Comparison of ENCODE assay signal across 17 cellular contexts in the genomic region with DNA sequence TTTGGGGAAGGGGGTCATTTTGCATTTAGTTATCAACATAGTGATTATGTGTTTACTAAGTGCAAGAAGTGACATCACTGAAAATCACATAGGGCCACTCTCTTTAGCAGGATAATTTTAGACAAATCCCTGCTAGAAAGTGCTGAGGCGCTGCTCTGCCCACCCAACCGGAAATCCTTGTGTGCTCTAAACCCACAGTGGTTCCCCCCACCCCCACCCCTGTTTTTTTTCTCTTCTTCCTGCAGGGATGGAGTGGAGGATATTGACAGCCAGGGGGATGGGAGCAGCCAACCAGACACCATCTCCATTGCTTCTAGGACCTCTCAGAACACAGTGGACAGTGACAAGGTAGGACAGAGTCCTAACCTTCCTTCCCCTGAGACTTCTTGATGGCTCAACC.
DNase-seq lines count a peak whose midpoint lies in the region; ATAC-seq, FAIRE-seq and TF ChIP-seq lines count a peak whose summit lies in the region.
"Had no signal": no experiment of that assay in that cellular context is flagged by ENCODE, and none has a peak within 500 bp of the region (broad histone marks: within the 10 kb centered on the region; RNA-seq: fewer than 3 reads in every experiment).

No MANE protein-coding gene starts in this region.

- FAIRE-seq in D721Med (lab: Jason Lieb, UNC) = no peak
- FAIRE-seq: GM18507 had no signal

- H3K79me2 ChIP-seq in mammary epithelial cell (ENCODE audit: insufficient read depth, low read length) = no peaks in the 10 kb centered on the region

- no peak overlapping the region for H3K4me3 Mint-ChIP-seq in MCF 10A (ENCODE audit: unreplicated experiment)
- H3K4me3 Mint-ChIP-seq: CD4-positive, alpha-beta memory T cell; H9 had no signal

- BruUV-seq in mammary epithelial cell (replicated peaks; lab: Mats Ljungman, UMichigan) (no TSS peak), MCF 10A (replicated peaks; lab: Mats Ljungman, UMichigan) (no TSS peak)

- no peak overlapping the region for H3K27ac Mint-ChIP-seq in MCF 10A (ENCODE audit: low read depth, unreplicated experiment)
- H3K27ac Mint-ChIP-seq: CD4-positive, alpha-beta memory T cell; H9 had no signal

- H3K27me3 ChIP-seq in mammary epithelial cell (ENCODE audit: insufficient read depth, low read length) (no peaks in the 10 kb centered on the region), psoas muscle (ENCODE audit: insufficient read depth in 3 of 3, low read length in 2 of 3) (no peaks in the 10 kb centered on the region)

- H3K4me1 Mint-ChIP-seq in MCF 10A (ENCODE audit: insufficient read depth, unreplicated experiment) = peaks cover 5% of the 10 kb centered on the region

- intact Hi-C loops in mammary epithelial cell (cut with micrococcal nuclease) (no loop called here), MCF 10A (cut with micrococcal nuclease) (loop anchor here (10.0 kb wide), 1 partner anchor 189 kb away; no protein-coding TSS in a partner anchor), psoas muscle (cut with DNase I) (no loop called here)

- no peaks in the 10 kb centered on the region for H3K9me3 Mint-ChIP-seq in MCF 10A (ENCODE audit: unreplicated experiment)
- H3K9me3 Mint-ChIP-seq: CD4-positive, alpha-beta memory T cell; H9 had no signal

- dilution Hi-C loops in mammary epithelial cell (cut with HindIII; ENCODE audit: low sequenced_read_pairs) = no loop called here

- H3K27ac ChIP-seq in mammary epithelial cell (ENCODE audit: insufficient read depth, low read depth, low read length) (no peak overlapping the region), psoas muscle (no peak overlapping the region)
- H3K27ac ChIP-seq: C4-2B, HL-60 had no signal

- ATAC-seq in psoas muscle (no peak), GM21529 (IDR thresholded peaks at IDR 0.05; ENCODE audit: unreplicated experiment) (no peak)

- H3K36me3 Mint-ChIP-seq in MCF 10A (ENCODE audit: insufficient read depth, unreplicated experiment) = no peaks in the 10 kb centered on the region
- H3K36me3 Mint-ChIP-seq: CD4-positive, alpha-beta memory T cell had no signal

- H3K4me3 ChIP-seq in mammary epithelial cell (replicated peaks in 1 of 3; ENCODE audit: insufficient read depth in 1 of 3, low read depth in 2 of 3, low read length in 3 of 3) (no peak overlapping the region), psoas muscle (no peak overlapping the region)
- no peak overlapping the region for H3K4me3 ChIP-seq in Jurkat, Clone E6-1 (ENCODE audit: low read length)

- H3K4me1 ChIP-seq in mammary epithelial cell (ENCODE audit: insufficient read depth, low read length) = peaks cover 10% of the 10 kb centered on the region
- H3K4me1 ChIP-seq in psoas muscle = no peaks in the 10 kb centered on the region

- no peaks in the 10 kb centered on the region for H4K20me1 ChIP-seq in mammary epithelial cell (ENCODE audit: insufficient read depth, low read length)

- H3K27me3 Mint-ChIP-seq in MCF 10A (ENCODE audit: insufficient read depth, unreplicated experiment) = peaks cover 47% of the 10 kb centered on the region

- POLR2A ChIA-PET in MCF 10A (lab: Yijun Ruan, JAX) = no interaction called here

- no peaks in the 10 kb centered on the region for H3K9me3 ChIP-seq in mammary epithelial cell (replicated peaks; ENCODE audit: insufficient read depth, low read length)
- no peaks in the 10 kb centered on the region for H3K9me3 ChIP-seq in psoas muscle

- no peak overlapping the region for H3K9ac ChIP-seq in mammary epithelial cell (ENCODE audit: insufficient read depth, low read length)

- no peaks in the 10 kb centered on the region for H3K36me3 ChIP-seq in mammary epithelial cell (ENCODE audit: insufficient read depth, low read length)
- peaks cover 0 to 6% of the 10 kb centered on the region in 2 donors for H3K36me3 ChIP-seq in psoas muscle (ENCODE audit: insufficient read depth in 1 of 2, low read depth in 1 of 2)

- no CpG with 5 or more reads among the region's 2 CpGs for WGBS in mammary epithelial cell (ENCODE audit: low coverage, missing lambda C conversion rate)
- 65 to 77% (median 74%) methylated on average over 2 of the region's 2 CpGs for WGBS in psoas muscle, 3 donors

- TF ChIP-seq CTCF in mammary epithelial cell (conservative IDR thresholded peaks at IDR 0.05 in 1 of 2, IDR thresholded peaks at IDR 0.05 in 1 of 2; ENCODE audit: extremely low read depth in 1 of 2, insufficient read depth in 1 of 2, low read depth in 1 of 2, low read length in 2 of 2) = no peak
- TF ChIP-seq CTCF in MCF 10A (IDR thresholded peaks at IDR 0.05; ENCODE audit: unreplicated experiment) = no peak
- TF ChIP-seq CTCF in D721Med (IDR thresholded peaks at IDR 0.05; ENCODE audit: insufficient read depth, missing control alignments) = no peak
- no peak for TF ChIP-seq CTCF in psoas muscle (IDR thresholded peaks at IDR 0.05)

- CTCF ChIA-PET in mammary epithelial cell (lab: Charles Lee; ENCODE audit: low non-redundant PET) = no interaction called here
- CTCF ChIA-PET in MCF 10A (lab: Yijun Ruan, JAX) = interaction anchor here (0.6 to 2.3 kb wide), 2 partner anchors 65 to 94 kb away, joined by 4 to 7 read pairs; no protein-coding TSS in a partner anchor

- DNase-seq in mammary epithelial cell (no peak), MCF 10A (ENCODE audit: unreplicated experiment) (no peak), glomerular visceral epithelial cell (ENCODE audit: extremely low spot score) (peak; percentile 50), D721Med (ENCODE audit: insufficient read length, low spot score) (no peak), psoas muscle (no peak)
- peak; percentile 5 for DNase-seq in Jurkat, Clone E6-1 (ENCODE audit: low read depth, low spot score)
- DNase-seq: 8988T; ACHN; CD4-positive, alpha-beta memory T cell; GF-D8; GOT3; H9; KBM-7 had no signal

- peak overlapping the region; percentile 25 for H2AFZ ChIP-seq in mammary epithelial cell (ENCODE audit: low read depth, low read length)

- no peak overlapping the region for H3K4me2 ChIP-seq in mammary epithelial cell (ENCODE audit: insufficient read depth, low read depth, low read length)

- in situ Hi-C loops in mammary epithelial cell (cut with MboI; ENCODE audit: low sequenced_read_pairs in 2 of 2) = loop anchor here in 1 of 2 donors (10.0 kb wide), 1 partner anchor 189 kb away; no protein-coding TSS in a partner anchor

Comparison
In these comparisons a context has a peak if more than half of its experiments do, and no peak if none do; other contexts are left out.
1. DNase-seq: peak in Jurkat, Clone E6-1 (single experiment) and glomerular visceral epithelial cell (single experiment); none in mammary epithelial cell (single experiment), MCF 10A (single experiment), D721Med (single experiment) and psoas muscle (0 of 2).